In genomic region chr3:73546961-73547360, GRCh38 we compare ENCODE assay signal across 11 cellular contexts.
DNase-seq lines count a peak whose midpoint lies in the region; TF ChIP-seq lines count a peak whose summit lies in the region.
"Had no signal": no experiment of that assay in that cellular context is flagged by ENCODE, and none has a peak within 500 bp of the region (broad histone marks: within the 10 kb centered on the region; RNA-seq: fewer than 3 reads in every experiment).

No MANE protein-coding gene starts in this region.

- no peaks in the 10 kb centered on the region for H3K27me3 Mint-ChIP-seq in chondrocyte (ENCODE audit: low read depth)

- DNase-seq in HS-5 (ENCODE audit: low read depth) (peak; percentile 85), chondrocyte (ENCODE audit: low spot score) (no peak), mesenchymal stem cell (peak; percentile 93), CD1c-positive myeloid dendritic cell (ENCODE audit: extremely low spot score) (no peak)
- no peak for DNase-seq in stimulated activated CD4-positive, alpha-beta T cell treated with anti-CD3 and anti-CD28 coated beads, Interleukin-2, amount 100 ng/mL, for 48 hours
- no peak for DNase-seq in stimulated activated CD4-positive, alpha-beta T cell treated with anti-CD3 and anti-CD28 coated beads, Interleukin-4, amount 100 ng/mL, for 24 hours
- DNase-seq: activated CD8-positive, alpha-beta memory T cell treated with anti-CD3 and anti-CD28 coated beads for 24 hours; amygdala; T-helper 1 cell; upper lobe of left lung had no signal

- no peak overlapping the region for H3K14ac ChIP-seq in mesenchymal stem cell (ENCODE audit: low read length in 2 of 2)

- H3K9me3 ChIP-seq in mesenchymal stem cell (ENCODE audit: control insufficient read depth, low read length), result peaks cover 5% of the 10 kb centered on the region
- H3K9me3 ChIP-seq: upper lobe of left lung had no signal

- H3K27ac Mint-ChIP-seq in chondrocyte (ENCODE audit: unreplicated experiment), result peak overlapping the region; percentile 86

- H3K18ac ChIP-seq in mesenchymal stem cell (ENCODE audit: low read depth in 1 of 2, low read length in 2 of 2), result peak overlapping the region; percentile 81 to 84

- H3K9me3 Mint-ChIP-seq in chondrocyte (ENCODE audit: low read depth), result peaks cover 4% of the 10 kb centered on the region

- WGBS in mesenchymal stem cell, result 0% methylated on average over 1 of the region's 3 CpGs
- 24% methylated on average over 3 of the region's 3 CpGs for WGBS in urinary bladder

- peak overlapping the region; percentile 54 for H2BK120ac ChIP-seq in mesenchymal stem cell (ENCODE audit: low read depth, low read length)

- H3K36me3 Mint-ChIP-seq in chondrocyte (ENCODE audit: low read depth), result peaks cover 2% of the 10 kb centered on the region

- H3K4me3 Mint-ChIP-seq in chondrocyte (ENCODE audit: unreplicated experiment), result no peak overlapping the region

- H3K36me3 ChIP-seq in mesenchymal stem cell (ENCODE audit: control insufficient read depth in 1 of 2, insufficient read depth in 2 of 2, low read depth in 1 of 2, low read length in 2 of 2), result peaks cover 0 to 11% of the 10 kb centered on the region in 2 experiments
- no peaks in the 10 kb centered on the region for H3K36me3 ChIP-seq in urinary bladder (ENCODE audit: insufficient read depth)
- H3K36me3 ChIP-seq: upper lobe of left lung had no signal

- no peaks in the 10 kb centered on the region for H3K27me3 ChIP-seq in mesenchymal stem cell (ENCODE audit: control insufficient read depth in 1 of 2, insufficient read depth in 1 of 2, low read length in 2 of 2)
- H3K27me3 ChIP-seq: upper lobe of left lung had no signal

- no peak overlapping the region for H3K23ac ChIP-seq in mesenchymal stem cell (ENCODE audit: low read length in 2 of 2)

- peaks cover 3% of the 10 kb centered on the region for H3K79me1 ChIP-seq in mesenchymal stem cell (replicated peaks; ENCODE audit: low read length, poor library complexity, severe bottlenecking)

- no peak overlapping the region for H2AK5ac ChIP-seq in mesenchymal stem cell (ENCODE audit: low read length, severe bottlenecking)

- peak overlapping the region; percentile 89 for H3K9ac ChIP-seq in mesenchymal stem cell (ENCODE audit: low read length)

- H3K4me2 ChIP-seq in mesenchymal stem cell (ENCODE audit: low read length, poor library complexity, severe bottlenecking), result no peak overlapping the region

- H2BK12ac ChIP-seq in mesenchymal stem cell (ENCODE audit: low read length in 2 of 2), result peak overlapping the region in 1 of 2 experiments; percentile 80

- H3K4ac ChIP-seq in mesenchymal stem cell (ENCODE audit: low read depth in 1 of 2, low read length in 2 of 2), result peak overlapping the region in 1 of 2 experiments; percentile 54

- no peak overlapping the region for H4K91ac ChIP-seq in mesenchymal stem cell (ENCODE audit: low read length)

- no peak overlapping the region for H2AFZ ChIP-seq in mesenchymal stem cell (ENCODE audit: low read depth, low read length)

- peaks cover 38% of the 10 kb centered on the region for H3K4me1 Mint-ChIP-seq in chondrocyte (ENCODE audit: low read depth)

- peaks cover 8% of the 10 kb centered on the region for H3K4me1 ChIP-seq in mesenchymal stem cell (ENCODE audit: control insufficient read depth, insufficient read depth, low read depth, low read length)
- peaks cover 3% of the 10 kb centered on the region for H3K4me1 ChIP-seq in urinary bladder (ENCODE audit: insufficient read depth)
- H3K4me1 ChIP-seq: upper lobe of left lung had no signal

- peak overlapping the region; percentile 56 for H4K8ac ChIP-seq in mesenchymal stem cell (ENCODE audit: low read length)

- no peak overlapping the region for H2BK5ac ChIP-seq in mesenchymal stem cell (ENCODE audit: low read depth, low read length, poor library complexity, severe bottlenecking)

- no peak for TF ChIP-seq CTCF in chondrocyte (IDR thresholded peaks at IDR 0.05)

- H2BK15ac ChIP-seq in mesenchymal stem cell (ENCODE audit: low read depth, poor library complexity, severe bottlenecking), result no peak overlapping the region

- H3K4me3 ChIP-seq in mesenchymal stem cell (ENCODE audit: insufficient read depth in 1 of 2, low read depth in 1 of 2, low read length in 2 of 2) (peak overlapping the region in 1 of 2 experiments; percentile 61), urinary bladder (ENCODE audit: low read depth, low read length) (no peak overlapping the region)
- H3K4me3 ChIP-seq: upper lobe of left lung had no signal

- H3K27ac ChIP-seq in mesenchymal stem cell (ENCODE audit: low read length, poor library complexity, severe bottlenecking) (peak overlapping the region; percentile 83), urinary bladder (ENCODE audit: low read depth) (peak overlapping the region; percentile 30)

Comparison
In these comparisons a context has a peak if more than half of its experiments do, and no peak if none do; other contexts are left out.
1. DNase-seq: peak in HS-5 (single experiment) and mesenchymal stem cell (single experiment); none in chondrocyte (single experiment), stimulated activated CD4-positive, alpha-beta T cell treated with anti-CD3 and anti-CD28 coated beads, Interleukin-2, amount 100 ng/mL, for 48 hours (0 of 2), stimulated activated CD4-positive, alpha-beta T cell treated with anti-CD3 and anti-CD28 coated beads, Interleukin-4, amount 100 ng/mL, for 24 hours (single experiment) and CD1c-positive myeloid dendritic cell (single experiment).